Comparison of ENCODE assay signal across 28 cellular contexts in genomic region chr21:32794643-32795042, GRCh38. TPM values are rescaled to one million over a fixed set of nuclear protein-coding genes. Genes with fewer than 3 reads are reported as not detected.
DNase-seq lines count a peak whose midpoint lies in the region; ATAC-seq and TF ChIP-seq lines count a peak whose summit lies in the region.
"Had no signal": no experiment of that assay in that cellular context is flagged by ENCODE, and none has a peak within 500 bp of the region (broad histone marks: within the 10 kb centered on the region; RNA-seq: fewer than 3 reads in every experiment).

No MANE protein-coding gene starts in this region.

- intact Hi-C loops in breast epithelium (cut with DNase I; ENCODE audit: low total_unique reads): no loop called here
- intact Hi-C loops in MCF 10A (cut with micrococcal nuclease): no loop called here
- intact Hi-C loops in mammary epithelial cell (cut with micrococcal nuclease): no loop called here

- H3K36me3 Mint-ChIP-seq in MCF 10A (ENCODE audit: insufficient read depth, unreplicated experiment): peaks cover 6% of the 10 kb centered on the region
- H3K36me3 Mint-ChIP-seq: activated naive CD4-positive, alpha-beta T cell treated with anti-CD3 and anti-CD28 coated beads, Interleukin-2, amount 10 ng/mL, durations not matched to agents 7 days and 5 days; stimulated activated effector memory CD8-positive, alpha-beta T cell treated with anti-CD3 and anti-CD28 coated beads, Interleukin-12 subunit alpha, Interleukin-12 subunit beta, amount 100 ng/mL, for 72 hours; WTC11 had no signal

- peak overlapping the region; percentile 7 to 20 for H3K27ac ChIP-seq in breast epithelium
- H3K27ac ChIP-seq in mammary epithelial cell (ENCODE audit: insufficient read depth, low read depth, low read length): no peak overlapping the region
- peak overlapping the region; percentile 13 for H3K27ac ChIP-seq in layer of hippocampus (ENCODE audit: low read depth, low read length)
- H3K27ac ChIP-seq: 22Rv1, cardiac muscle cell, parathyroid adenoma, sigmoid colon, suprapubic skin had no signal

- H3K9ac ChIP-seq in mammary epithelial cell (ENCODE audit: insufficient read depth, low read length): no peak overlapping the region
- H3K9ac ChIP-seq: parathyroid adenoma had no signal

- DNase-seq in breast epithelium (ENCODE audit: low spot score in 2 of 2) (peak in 1 of 2 donors; percentile 73), MCF 10A (ENCODE audit: unreplicated experiment) (no peak), mammary epithelial cell (peak; percentile 51), superior temporal gyrus (ENCODE audit: extremely low spot score) (peak; percentile 55), DMS 273 treated with DMSO at 0.1 percent for 48 hours (lab: John Stamatoyannopoulos, UW) (no peak)
- DNase-seq: activated CD4-positive, alpha-beta T cell treated with anti-CD3 and anti-CD28 coated beads, Interleukin-2, amount 50 U/mL, for 4 hours; activated CD8-positive, alpha-beta memory T cell treated with anti-CD3 and anti-CD28 coated beads, Interleukin-2, amount 50 U/mL, for 4 hours; activated naive CD4-positive, alpha-beta T cell treated with anti-CD3 and anti-CD28 coated beads, Interleukin-2, amount 10 ng/mL, durations not matched to agents 7 days and 5 days; amniotic stem cell; immature natural killer cell; mucosa of descending colon; NCI-H1092 treated with DMSO at 0.1 percent for 48 hours; NCI-H187 treated with DMSO at 0.1 percent for 48 hours; sigmoid colon; stimulated activated CD4-positive, alpha-beta T cell treated with anti-CD3 and anti-CD28 coated beads, Interleukin-4, amount 100 ng/mL, for 24 hours had no signal

- no peak overlapping the region for H3K4me3 Mint-ChIP-seq in MCF 10A (ENCODE audit: unreplicated experiment)
- H3K4me3 Mint-ChIP-seq: activated naive CD4-positive, alpha-beta T cell treated with anti-CD3 and anti-CD28 coated beads, Interleukin-2, amount 10 ng/mL, durations not matched to agents 7 days and 5 days; activated T-helper 1 cell treated with anti-CD3 and anti-CD28 coated beads, Interleukin-12 subunit alpha, Interleukin-12 subunit beta, Interleukin-2, Interleukin-4 antibody, amounts not matched to agents 30 ng/mL and 10 ng/mL and 1 ng/mL, durations not matched to agents 14 hours and 24 hours and 36 hours; dendritic cell treated with granulocyte-macrophage colony-stimulating factor and Interleukin-4, amounts not matched to agents 40 ng/mL and 50 ng/mL, for 4 days; immature natural killer cell; nephron; stimulated activated effector memory CD8-positive, alpha-beta T cell treated with anti-CD3 and anti-CD28 coated beads, Interleukin-12 subunit alpha, Interleukin-12 subunit beta, amount 100 ng/mL, for 72 hours; WTC11 had no signal

- no peaks in the 10 kb centered on the region for H3K9me3 ChIP-seq in breast epithelium
- H3K9me3 ChIP-seq in mammary epithelial cell (replicated peaks; ENCODE audit: insufficient read depth, low read length): no peaks in the 10 kb centered on the region
- H3K9me3 ChIP-seq: mucosa of descending colon, sigmoid colon, suprapubic skin had no signal

- no peaks in the 10 kb centered on the region for H4K20me1 ChIP-seq in mammary epithelial cell (ENCODE audit: insufficient read depth, low read length)

- H3K9me3 Mint-ChIP-seq in MCF 10A (ENCODE audit: unreplicated experiment): no peaks in the 10 kb centered on the region
- H3K9me3 Mint-ChIP-seq: activated naive CD4-positive, alpha-beta T cell treated with anti-CD3 and anti-CD28 coated beads, Interleukin-2, amount 10 ng/mL, durations not matched to agents 7 days and 5 days; activated T-helper 1 cell treated with anti-CD3 and anti-CD28 coated beads, Interleukin-12 subunit alpha, Interleukin-12 subunit beta, Interleukin-2, Interleukin-4 antibody, amounts not matched to agents 30 ng/mL and 10 ng/mL and 1 ng/mL, durations not matched to agents 14 hours and 24 hours and 36 hours; dendritic cell treated with granulocyte-macrophage colony-stimulating factor and Interleukin-4, amounts not matched to agents 40 ng/mL and 50 ng/mL, for 4 days; nephron; stimulated activated effector memory CD8-positive, alpha-beta T cell treated with anti-CD3 and anti-CD28 coated beads, Interleukin-12 subunit alpha, Interleukin-12 subunit beta, amount 100 ng/mL, for 72 hours; WTC11 had no signal

- no peak overlapping the region for H3K4me2 ChIP-seq in mammary epithelial cell (ENCODE audit: insufficient read depth, low read depth, low read length)

- no peaks in the 10 kb centered on the region for H3K27me3 Mint-ChIP-seq in MCF 10A (ENCODE audit: insufficient read depth, unreplicated experiment)
- H3K27me3 Mint-ChIP-seq: activated naive CD4-positive, alpha-beta T cell treated with anti-CD3 and anti-CD28 coated beads, Interleukin-2, amount 10 ng/mL, durations not matched to agents 7 days and 5 days; dendritic cell treated with granulocyte-macrophage colony-stimulating factor and Interleukin-4, amounts not matched to agents 40 ng/mL and 50 ng/mL, for 4 days had no signal

- peak overlapping the region; percentile 2 for H2AFZ ChIP-seq in mammary epithelial cell (ENCODE audit: low read depth, low read length)
- H2AFZ ChIP-seq: parathyroid adenoma had no signal

- H3K4me1 Mint-ChIP-seq in MCF 10A (ENCODE audit: insufficient read depth, unreplicated experiment): no peaks in the 10 kb centered on the region
- H3K4me1 Mint-ChIP-seq: activated naive CD4-positive, alpha-beta T cell treated with anti-CD3 and anti-CD28 coated beads, Interleukin-2, amount 10 ng/mL, durations not matched to agents 7 days and 5 days; immature natural killer cell; stimulated activated effector memory CD8-positive, alpha-beta T cell treated with anti-CD3 and anti-CD28 coated beads, Interleukin-12 subunit alpha, Interleukin-12 subunit beta, amount 100 ng/mL, for 72 hours; WTC11 had no signal

- ATAC-seq in GM18867 (IDR thresholded peaks at IDR 0.05; ENCODE audit: unreplicated experiment) (no peak), GM19351 (IDR thresholded peaks at IDR 0.05; ENCODE audit: unreplicated experiment) (no peak)
- ATAC-seq: mucosa of descending colon; Panc1; stimulated activated effector memory CD8-positive, alpha-beta T cell treated with anti-CD3 and anti-CD28 coated beads, Interleukin-12 subunit alpha, Interleukin-12 subunit beta, amount 100 ng/mL, for 72 hours; WTC11 had no signal

- no peaks in the 10 kb centered on the region for H3K36me3 ChIP-seq in breast epithelium
- H3K36me3 ChIP-seq in mammary epithelial cell (ENCODE audit: insufficient read depth, low read length): no peaks in the 10 kb centered on the region
- H3K36me3 ChIP-seq: cardiac muscle cell, sigmoid colon, suprapubic skin had no signal

- no peaks in the 10 kb centered on the region for H3K79me2 ChIP-seq in mammary epithelial cell (ENCODE audit: insufficient read depth, low read length)
- H3K79me2 ChIP-seq: parathyroid adenoma had no signal

- no peak for TF ChIP-seq POLR2A in breast epithelium (IDR thresholded peaks at IDR 0.05)

- H3K27me3 ChIP-seq in breast epithelium (no peaks in the 10 kb centered on the region), mammary epithelial cell (ENCODE audit: insufficient read depth, low read length) (no peaks in the 10 kb centered on the region), layer of hippocampus (ENCODE audit: control insufficient read depth, insufficient read depth, low read length) (no peaks in the 10 kb centered on the region)
- H3K27me3 ChIP-seq: cardiac muscle cell, sigmoid colon, suprapubic skin had no signal

- H3K4me1 ChIP-seq in breast epithelium (peaks cover 0 to 4% of the 10 kb centered on the region in 2 donors), mammary epithelial cell (ENCODE audit: insufficient read depth, low read length) (no peaks in the 10 kb centered on the region)
- H3K4me1 ChIP-seq: parathyroid adenoma, suprapubic skin had no signal

- BruUV-seq in MCF 10A (replicated peaks; lab: Mats Ljungman, UMichigan) (no TSS peak), mammary epithelial cell (replicated peaks; lab: Mats Ljungman, UMichigan) (no TSS peak)

- TF ChIP-seq CTCF in breast epithelium (IDR thresholded peaks at IDR 0.05) (no peak), MCF 10A (IDR thresholded peaks at IDR 0.05; ENCODE audit: unreplicated experiment) (no peak), mammary epithelial cell (conservative IDR thresholded peaks at IDR 0.05 in 1 of 2, IDR thresholded peaks at IDR 0.05 in 1 of 2; ENCODE audit: extremely low read depth in 1 of 2, insufficient read depth in 1 of 2, low read depth in 1 of 2, low read length in 2 of 2) (no peak)

- H3K4me3 ChIP-seq in breast epithelium: no peak overlapping the region
- H3K4me3 ChIP-seq in mammary epithelial cell (replicated peaks in 1 of 3; ENCODE audit: insufficient read depth in 1 of 3, low read depth in 2 of 3, low read length in 3 of 3): no peak overlapping the region
- H3K4me3 ChIP-seq: cardiac muscle cell, mucosa of descending colon, sigmoid colon, suprapubic skin had no signal

- dilution Hi-C loops in mammary epithelial cell (cut with HindIII; ENCODE audit: low sequenced_read_pairs): no loop called here

- WGBS in mammary epithelial cell (ENCODE audit: low coverage, missing lambda C conversion rate): 6% methylated on average over 6 of the region's 6 CpGs

- CTCF ChIA-PET in MCF 10A (lab: Yijun Ruan, JAX) (no interaction called here), mammary epithelial cell (lab: Charles Lee; ENCODE audit: low non-redundant PET) (interaction anchor here (0.7 kb wide), 1 partner anchor 530 kb away, joined by 6 read pairs; the partner anchor contains the start of gene IFNAR1)

- no peak overlapping the region for H3K27ac Mint-ChIP-seq in MCF 10A (ENCODE audit: low read depth, unreplicated experiment)
- H3K27ac Mint-ChIP-seq: activated naive CD4-positive, alpha-beta T cell treated with anti-CD3 and anti-CD28 coated beads, Interleukin-2, amount 10 ng/mL, durations not matched to agents 7 days and 5 days; activated T-helper 1 cell treated with anti-CD3 and anti-CD28 coated beads, Interleukin-12 subunit alpha, Interleukin-12 subunit beta, Interleukin-2, Interleukin-4 antibody, amounts not matched to agents 30 ng/mL and 10 ng/mL and 1 ng/mL, durations not matched to agents 14 hours and 24 hours and 36 hours; dendritic cell treated with granulocyte-macrophage colony-stimulating factor and Interleukin-4, amounts not matched to agents 40 ng/mL and 50 ng/mL, for 4 days; immature natural killer cell; nephron; stimulated activated effector memory CD8-positive, alpha-beta T cell treated with anti-CD3 and anti-CD28 coated beads, Interleukin-12 subunit alpha, Interleukin-12 subunit beta, amount 100 ng/mL, for 72 hours; WTC11 had no signal

- in situ Hi-C loops in mammary epithelial cell (cut with MboI; ENCODE audit: low sequenced_read_pairs in 2 of 2): no loop called here

- POLR2A ChIA-PET in MCF 10A (lab: Yijun Ruan, JAX): interaction anchor here (0.6 to 1.2 kb wide), 3 partner anchors 12 to 25 kb away, joined by 3 to 4 read pairs (median 3); no protein-coding TSS in a partner anchor

RNA-seq across cellular contexts. Expression of gene PAXBP1, which starts 23.1 kb away (rescaled TPM):
- 100 to 1,000 TPM in 1 of 3 donors, 10 to 100 TPM in 2; 38.9 to 106 (median 67.2) TPM for total RNA-seq in breast epithelium
- total RNA-seq in MCF 10A (2022): 33.0 and 39.5 TPM in 2 replicates
- 10 to 100 TPM; 23.2 to 29.6 TPM for total RNA-seq in mammary epithelial cell
- 7.3 TPM for polyA plus RNA-seq in mammary epithelial cell
- 3.9 TPM for polyA minus RNA-seq in mammary epithelial cell

Comparison
In these comparisons a context has a peak if more than half of its experiments do, and no peak if none do; other contexts are left out.
1. DNase-seq: peak in mammary epithelial cell (single experiment) and superior temporal gyrus (single experiment); none in MCF 10A (single experiment) and DMS 273 treated with DMSO at 0.1 percent for 48 hours (single experiment).